10 cellular contexts compared by ENCODE assay signal in genomic region chr3:46370784-46371183, GRCh38. TPM values are rescaled to one million over a fixed set of nuclear protein-coding genes. Genes with fewer than 3 reads are reported as not detected.
DNase-seq lines count a peak whose midpoint lies in the region; ATAC-seq and TF ChIP-seq lines count a peak whose summit lies in the region.
"Had no signal": no experiment of that assay in that cellular context is flagged by ENCODE, and none has a peak within 500 bp of the region (broad histone marks: within the 10 kb centered on the region; RNA-seq: fewer than 3 reads in every experiment).

Gene CCR5 (plus strand): TSS chr3:46370946. CDS start chr3:46372903, 1,957 bp downstream.

- peaks cover 0 to 47% of the 10 kb centered on the region in 2 donors for H3K4me1 ChIP-seq in left lung
- H3K4me1 ChIP-seq in thoracic aorta (ENCODE audit: control insufficient read depth in 1 of 2, low read depth in 2 of 2), result no peaks in the 10 kb centered on the region
- H3K4me1 ChIP-seq: thyroid gland had no signal

- CTCF ChIA-PET in activated CD4-positive, alpha-beta memory T cell treated with anti-CD3 and anti-CD28 coated beads for 36 hours (lab: Charles Lee), result interaction anchor here (0.9 to 6.7 kb wide), 26 partner anchors 10 to 431 kb away, joined by 3 to 131 read pairs (median 13); partner anchors contain the start of genes CCR1, CCR2 and CXCR6

- TF ChIP-seq CTCF in left lung (IDR thresholded peaks at IDR 0.05) (no peak), thoracic aorta (IDR thresholded peaks at IDR 0.05) (no peak)

- H3K27me3 ChIP-seq in left lung (no peaks in the 10 kb centered on the region), thoracic aorta (replicated peaks; ENCODE audit: insufficient read depth) (no peaks in the 10 kb centered on the region)
- H3K27me3 ChIP-seq: thyroid gland had no signal

- DNase-seq in activated T-cell treated with anti-CD3 and anti-CD28 coated beads, Interleukin-2, amount 50 U/mL, for 24 hours, result no peak
- DNase-seq in activated T-cell treated with anti-CD3 and anti-CD28 coated beads, Interleukin-2, amount 50 U/mL, for 1 hour, result no peak
- DNase-seq in activated CD4-positive, alpha-beta memory T cell treated with anti-CD3 and anti-CD28 coated beads for 36 hours, result no peak
- DNase-seq in left lung (no peak), thoracic aorta (ENCODE audit: low spot score) (no peak), posterior cingulate gyrus (no peak), DMS53 treated with DMSO at 0.1 percent for 48 hours (lab: John Stamatoyannopoulos, UW; ENCODE audit: unreplicated experiment) (no peak), occipital lobe (lab: John Stamatoyannopoulos, UW) (no peak)
- DNase-seq: NCI-H1105 treated with DMSO at 0.1 percent for 48 hours, thyroid gland had no signal

- peak within 1 kb of the TSS in 1 of 2 donors; percentile 24 for H3K4me3 ChIP-seq in left lung
- H3K4me3 ChIP-seq in thoracic aorta, result peak within 1 kb of the TSS; percentile 29
- H3K4me3 ChIP-seq: thyroid gland had no signal

- H3K9me3 ChIP-seq in left lung (no peaks in the 10 kb centered on the region), thoracic aorta (no peaks in the 10 kb centered on the region)
- H3K9me3 ChIP-seq: thyroid gland had no signal

- H3K4me1 Mint-ChIP-seq in activated T-cell treated with anti-CD3 and anti-CD28 coated beads, Interleukin-2, amount 50 U/mL, for 24 hours (ENCODE audit: low read depth), result peaks cover 81% of the 10 kb centered on the region
- peaks cover 74% of the 10 kb centered on the region for H3K4me1 Mint-ChIP-seq in activated CD4-positive, alpha-beta memory T cell treated with anti-CD3 and anti-CD28 coated beads for 36 hours (ENCODE audit: low read depth)

- H3K27ac Mint-ChIP-seq in activated T-cell treated with anti-CD3 and anti-CD28 coated beads, Interleukin-2, amount 50 U/mL, for 24 hours, result peak within 1 kb of the TSS; percentile 97
- peak within 1 kb of the TSS; percentile 84 for H3K27ac Mint-ChIP-seq in activated CD4-positive, alpha-beta memory T cell treated with anti-CD3 and anti-CD28 coated beads for 36 hours

- H3K36me3 Mint-ChIP-seq in activated T-cell treated with anti-CD3 and anti-CD28 coated beads, Interleukin-2, amount 50 U/mL, for 24 hours (ENCODE audit: low read depth), result no peaks in the 10 kb centered on the region
- H3K36me3 Mint-ChIP-seq in activated CD4-positive, alpha-beta memory T cell treated with anti-CD3 and anti-CD28 coated beads for 36 hours, result no peaks in the 10 kb centered on the region

- POLR2A ChIA-PET in activated CD4-positive, alpha-beta memory T cell treated with anti-CD3 and anti-CD28 coated beads for 36 hours (lab: Charles Lee), result interaction anchor here (1.3 to 4.1 kb wide), 15 partner anchors 11 to 428 kb away, joined by 3 to 49 read pairs (median 18); partner anchors contain the start of genes CCR1, CCR2 and CXCR6

- H3K36me3 ChIP-seq in left lung (no peaks in the 10 kb centered on the region), thoracic aorta (no peaks in the 10 kb centered on the region)
- H3K36me3 ChIP-seq: thyroid gland had no signal

- ATAC-seq in left lung, result peak; percentile 13
- no peak for ATAC-seq in thoracic aorta (ENCODE audit: insufficient number of reproducible peaks, low FRiP score, low read depth)

- H3K4me3 Mint-ChIP-seq in activated T-cell treated with anti-CD3 and anti-CD28 coated beads, Interleukin-2, amount 50 U/mL, for 24 hours, result peak within 1 kb of the TSS; percentile 55
- H3K4me3 Mint-ChIP-seq in activated CD4-positive, alpha-beta memory T cell treated with anti-CD3 and anti-CD28 coated beads for 36 hours, result peak within 1 kb of the TSS; percentile 17

- H3K27ac ChIP-seq in left lung, result peak within 1 kb of the TSS; percentile 2 to 59
- H3K27ac ChIP-seq in thoracic aorta, result no peak within 1 kb of the TSS
- H3K27ac ChIP-seq: thyroid gland had no signal

- peaks cover 35% of the 10 kb centered on the region for H3K27me3 Mint-ChIP-seq in activated T-cell treated with anti-CD3 and anti-CD28 coated beads, Interleukin-2, amount 50 U/mL, for 24 hours
- peaks cover 29% of the 10 kb centered on the region for H3K27me3 Mint-ChIP-seq in activated CD4-positive, alpha-beta memory T cell treated with anti-CD3 and anti-CD28 coated beads for 36 hours

- H3K9me3 Mint-ChIP-seq in activated T-cell treated with anti-CD3 and anti-CD28 coated beads, Interleukin-2, amount 50 U/mL, for 24 hours, result no peaks in the 10 kb centered on the region
- no peaks in the 10 kb centered on the region for H3K9me3 Mint-ChIP-seq in activated CD4-positive, alpha-beta memory T cell treated with anti-CD3 and anti-CD28 coated beads for 36 hours

- intact Hi-C loops in activated CD4-positive, alpha-beta memory T cell treated with anti-CD3 and anti-CD28 coated beads for 36 hours (cut with micrococcal nuclease), result loop anchor here (1.0 to 5.0 kb wide), 8 partner anchors 10 to 508 kb away; partner anchors contain the start of gene CCR1
- intact Hi-C loops in left lung (cut with DNase I) (loop anchor here in 1 of 2 donors (10.0 kb wide), 1 partner anchor 286 kb away; no protein-coding TSS in a partner anchor), posterior cingulate gyrus (cut with DNase I) (loop anchor here (5.0 to 10.0 kb wide), 4 partner anchors 76 to 436 kb away; no protein-coding TSS in a partner anchor)

RNA-seq across cellular contexts. Expression of gene CCR5, which starts in this region (rescaled TPM):
- 1 to 10 TPM; 2.0 to 2.1 TPM for total RNA-seq in activated CD4-positive, alpha-beta memory T cell treated with anti-CD3 and anti-CD28 coated beads for 36 hours
- total RNA-seq in left lung (10 to 100 TPM in 1 of 2 donors, 1 to 10 TPM in 1; 2.9 to 13.8 TPM), thoracic aorta (1 to 10 TPM in 1 of 2 donors, under 1 TPM in 1; 0.95 to 3.6 TPM), occipital lobe (0.16 TPM)

Comparison
In these comparisons a context has a peak if more than half of its experiments do, and no peak if none do; other contexts are left out.
1. H3K27ac ChIP-seq: peak in left lung (2 of 2); none in thoracic aorta (0 of 2).